20 cellular contexts compared by ENCODE assay signal in genomic region chr5:29150840-29151239, GRCh38.
"Had no signal": no experiment of that assay in that cellular context is flagged by ENCODE, and none has a peak within 500 bp of the region (broad histone marks: within the 10 kb centered on the region; RNA-seq: fewer than 3 reads in every experiment).

No MANE protein-coding gene starts in this region.

- H3K4me2 ChIP-seq: neural progenitor cell, smooth muscle cell had no signal

- H3K4me3 ChIP-seq: colonic mucosa, left ventricle myocardium inferior, lower lobe of right lung, neural progenitor cell, ovary, smooth muscle cell had no signal

- H3K27me3 Mint-ChIP-seq: memory B cell; natural killer cell treated with Interleukin-12 subunit alpha and Interleukin-12 subunit beta and Interleukin-15 and Interleukin-18, amount 100 ng/mL, for 72 hours had no signal

- FAIRE-seq: endothelial cell of umbilical vein, keratinocyte had no signal

- H3K27ac ChIP-seq: colonic mucosa, foreskin keratinocyte, left ventricle myocardium inferior, lower lobe of right lung, neural progenitor cell, ovary had no signal

- H3K36me3 Mint-ChIP-seq: immature natural killer cell; memory B cell; natural killer cell treated with Interleukin-12 subunit alpha and Interleukin-12 subunit beta and Interleukin-15 and Interleukin-18, amount 100 ng/mL, for 72 hours; neural progenitor cell had no signal

- H3K9ac ChIP-seq: neural progenitor cell had no signal

- DNase-seq: colonic mucosa; dermis blood vessel endothelial cell; erythroblast; foreskin keratinocyte; immature natural killer cell; left ventricle myocardium inferior; lower lobe of right lung; midbrain; nucleus accumbens; ovary; right cardiac atrium; stimulated activated CD4-positive, alpha-beta T cell treated with anti-CD3 and anti-CD28 coated beads, Interleukin-2, amount 100 ng/mL, for 48 hours; stimulated activated naive CD4-positive, alpha-beta T cell treated with Interleukin-2 at 50 U/mL for 16 hours; trophoblast cell had no signal

- ATAC-seq: foreskin keratinocyte; lower lobe of right lung; natural killer cell treated with Interleukin-12 subunit alpha and Interleukin-12 subunit beta and Interleukin-15 and Interleukin-18, amount 100 ng/mL, for 72 hours; right cardiac atrium had no signal

- H3K9me3 Mint-ChIP-seq: memory B cell had no signal

- H3K27ac Mint-ChIP-seq: immature natural killer cell; memory B cell; natural killer cell treated with Interleukin-12 subunit alpha and Interleukin-12 subunit beta and Interleukin-15 and Interleukin-18, amount 100 ng/mL, for 72 hours; neural progenitor cell had no signal

- H3K4me1 ChIP-seq: colonic mucosa, foreskin keratinocyte, left ventricle myocardium inferior, lower lobe of right lung, neural progenitor cell had no signal

- H3K4me1 Mint-ChIP-seq: immature natural killer cell, memory B cell had no signal

- H3K27me3 ChIP-seq: colonic mucosa, foreskin keratinocyte, neural progenitor cell, ovary had no signal

- H3K36me3 ChIP-seq: colonic mucosa, left ventricle myocardium inferior, lower lobe of right lung, neural progenitor cell, ovary had no signal

- H3K4me3 Mint-ChIP-seq: immature natural killer cell; memory B cell; natural killer cell treated with Interleukin-12 subunit alpha and Interleukin-12 subunit beta and Interleukin-15 and Interleukin-18, amount 100 ng/mL, for 72 hours; neural progenitor cell had no signal

- H3K9me3 ChIP-seq: colonic mucosa, left ventricle myocardium inferior, lower lobe of right lung, ovary had no signal
